1 cellular context compared by ENCODE assay signal in genomic region chr6:36492092-36492491, GRCh38.
TF ChIP-seq lines count a peak whose summit lies in the region.

No MANE protein-coding gene starts in this region.

TF ChIP-seq in HEK293, 187 proteins besides CTCF, POLR2A, EP300 and RAD21 (continued from another document):
- no peak for TF ChIP-seq FEZF1 (tag by site-specific recombination; IDR thresholded peaks at IDR 0.05)
